In the genomic region with DNA sequence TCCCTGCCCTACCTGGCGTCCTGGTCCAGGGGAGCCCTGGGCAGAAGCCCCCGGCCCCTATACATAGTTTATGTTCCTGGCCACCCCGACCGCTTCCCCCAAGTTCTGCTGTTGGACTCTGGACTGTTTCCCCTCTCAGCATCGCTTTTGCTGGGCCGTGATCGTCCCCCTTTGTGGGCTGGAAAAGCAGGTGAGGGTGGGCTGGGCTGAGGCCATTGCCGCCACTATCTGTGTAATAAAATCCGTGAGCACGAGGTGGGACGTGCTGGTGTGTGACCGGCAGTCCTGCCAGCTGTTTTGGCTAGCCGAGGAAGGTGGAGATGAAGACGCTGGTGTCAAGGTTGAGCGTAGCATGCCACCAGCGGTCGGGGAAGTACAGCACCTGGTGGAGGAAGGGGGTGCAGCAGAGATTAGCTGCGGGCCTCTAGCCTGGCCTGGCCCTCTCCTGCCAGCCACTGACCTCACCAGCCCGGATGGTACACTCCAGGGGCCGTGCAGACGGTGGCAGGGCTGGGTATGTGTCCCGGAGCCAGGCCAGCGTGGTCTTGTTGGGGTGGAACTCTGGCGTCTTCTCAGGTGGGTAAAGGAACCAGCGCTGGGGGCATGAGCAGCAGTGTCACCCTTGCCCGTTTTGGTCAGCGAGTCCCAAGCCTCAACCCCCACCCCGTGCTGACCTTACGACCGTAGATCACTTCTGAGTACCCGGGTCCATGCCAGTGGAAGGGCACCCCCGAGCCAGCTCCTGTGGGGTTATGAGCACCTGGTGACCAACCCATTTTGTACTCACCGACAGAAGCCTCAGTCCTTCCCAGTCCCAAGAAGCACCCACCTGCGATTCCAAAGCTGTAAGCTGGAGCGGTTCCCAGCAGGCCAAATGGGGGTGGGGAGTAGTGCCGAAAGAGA, we compare ENCODE assay signal across 2 cellular contexts.
TF ChIP-seq lines count a peak whose summit lies in the region.

No MANE protein-coding gene starts in this region.

TF ChIP-seq in SK-N-SH, 30 proteins besides CTCF, POLR2A, EP300 and RAD21 (continued from another document):
- no peak for TF ChIP-seq FOXJ3 (CRISPR knock-in tag; IDR thresholded peaks at IDR 0.05)
- TF ChIP-seq EZH2phosphoT487 (IDR thresholded peaks at IDR 0.05; ENCODE audit: borderline replicate concordance, low read depth): no peak
- no peak for TF ChIP-seq TAF1 (IDR thresholded peaks at IDR 0.05; ENCODE audit: borderline replicate concordance, low read depth, low read length)
- TF ChIP-seq, protein P1, sequence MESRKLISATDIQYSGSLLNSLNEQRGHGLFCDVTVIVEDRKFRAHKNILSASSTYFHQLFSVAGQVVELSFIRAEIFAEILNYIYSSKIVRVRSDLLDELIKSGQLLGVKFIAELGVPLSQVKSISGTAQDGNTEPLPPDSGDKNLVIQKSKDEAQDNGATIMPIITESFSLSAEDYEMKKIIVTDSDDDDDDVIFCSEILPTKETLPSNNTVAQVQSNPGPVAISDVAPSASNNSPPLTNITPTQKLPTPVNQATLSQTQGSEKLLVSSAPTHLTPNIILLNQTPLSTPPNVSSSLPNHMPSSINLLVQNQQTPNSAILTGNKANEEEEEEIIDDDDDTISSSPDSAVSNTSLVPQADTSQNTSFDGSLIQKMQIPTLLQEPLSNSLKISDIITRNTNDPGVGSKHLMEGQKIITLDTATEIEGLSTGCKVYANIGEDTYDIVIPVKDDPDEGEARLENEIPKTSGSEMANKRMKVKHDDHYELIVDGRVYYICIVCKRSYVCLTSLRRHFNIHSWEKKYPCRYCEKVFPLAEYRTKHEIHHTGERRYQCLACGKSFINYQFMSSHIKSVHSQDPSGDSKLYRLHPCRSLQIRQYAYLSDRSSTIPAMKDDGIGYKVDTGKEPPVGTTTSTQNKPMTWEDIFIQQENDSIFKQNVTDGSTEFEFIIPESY (IDR thresholded peaks at IDR 0.05; ENCODE audit: borderline replicate concordance, low read depth): no peak
- no peak for TF ChIP-seq ELF1 (IDR thresholded peaks at IDR 0.05)
- TF ChIP-seq RFX5 (IDR thresholded peaks at IDR 0.05; ENCODE audit: low read length): no peak
- TF ChIP-seq CHD2 (IDR thresholded peaks at IDR 0.05; ENCODE audit: low read length, partially characterized antibody): no peak
- TF ChIP-seq JUND (IDR thresholded peaks at IDR 0.05): no peak
- TF ChIP-seq, protein P2, sequence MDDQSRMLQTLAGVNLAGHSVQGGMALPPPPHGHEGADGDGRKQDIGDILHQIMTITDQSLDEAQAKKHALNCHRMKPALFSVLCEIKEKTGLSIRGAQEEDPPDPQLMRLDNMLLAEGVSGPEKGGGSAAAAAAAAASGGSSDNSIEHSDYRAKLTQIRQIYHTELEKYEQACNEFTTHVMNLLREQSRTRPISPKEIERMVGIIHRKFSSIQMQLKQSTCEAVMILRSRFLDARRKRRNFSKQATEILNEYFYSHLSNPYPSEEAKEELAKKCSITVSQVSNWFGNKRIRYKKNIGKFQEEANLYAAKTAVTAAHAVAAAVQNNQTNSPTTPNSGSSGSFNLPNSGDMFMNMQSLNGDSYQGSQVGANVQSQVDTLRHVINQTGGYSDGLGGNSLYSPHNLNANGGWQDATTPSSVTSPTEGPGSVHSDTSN (IDR thresholded peaks at IDR 0.05): no peak
- no peak for TF ChIP-seq IRF3 (IDR thresholded peaks at IDR 0.05; ENCODE audit: low read depth, low read length)
- TF ChIP-seq, protein P3, sequence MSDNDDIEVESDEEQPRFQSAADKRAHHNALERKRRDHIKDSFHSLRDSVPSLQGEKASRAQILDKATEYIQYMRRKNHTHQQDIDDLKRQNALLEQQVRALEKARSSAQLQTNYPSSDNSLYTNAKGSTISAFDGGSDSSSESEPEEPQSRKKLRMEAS (IDR thresholded peaks at IDR 0.05; ENCODE audit: low read depth): no peak
- no peak for TF ChIP-seq TEAD4 (IDR thresholded peaks at IDR 0.05; ENCODE audit: borderline replicate concordance, insufficient read depth)
- TF ChIP-seq MEF2A (IDR thresholded peaks at IDR 0.05; ENCODE audit: borderline replicate concordance, low read depth): no peak
TF ChIP-seq in SK-N-SH: peak in this region for 0.

TF ChIP-seq in SK-N-SH treated with all-trans-retinoic acid at 6 μM for 48 hours, 23 proteins besides CTCF, POLR2A, EP300 and RAD21 (continued from another document):
- TF ChIP-seq CSRNP3 (CRISPR knock-in tag; IDR thresholded peaks at IDR 0.05): no peak
- no peak for TF ChIP-seq TOX (CRISPR knock-in tag; IDR thresholded peaks at IDR 0.05; ENCODE audit: borderline replicate concordance)
- no peak for TF ChIP-seq CREB5 (CRISPR knock-in tag; IDR thresholded peaks at IDR 0.05; ENCODE audit: low read depth)
TF ChIP-seq in SK-N-SH treated with all-trans-retinoic acid at 6 μM for 48 hours: peak in this region for 0.
